22 cellular contexts compared by ENCODE assay signal in genomic region chr1:79364896-79365295, GRCh38.
DNase-seq lines count a peak whose midpoint lies in the region; ATAC-seq and TF ChIP-seq lines count a peak whose summit lies in the region.
"Had no signal": no experiment of that assay in that cellular context is flagged by ENCODE, and none has a peak within 500 bp of the region (broad histone marks: within the 10 kb centered on the region; RNA-seq: fewer than 3 reads in every experiment).

No MANE protein-coding gene starts in this region.

- H3K14ac ChIP-seq in mesenchymal stem cell (ENCODE audit: low read length in 2 of 2): no peak overlapping the region

- H3K23ac ChIP-seq in mesenchymal stem cell (ENCODE audit: low read length in 2 of 2): no peak overlapping the region

- peak overlapping the region; percentile 44 for H3K9ac ChIP-seq in mesenchymal stem cell (ENCODE audit: low read length)

- no peak overlapping the region for H3K4me3 Mint-ChIP-seq in HFFc6
- H3K4me3 Mint-ChIP-seq: CD8-positive, alpha-beta memory T cell had no signal

- 70% methylated on average over 1 of the region's 1 CpG for WGBS in mesenchymal stem cell

- H3K9me3 Mint-ChIP-seq in HFFc6: no peaks in the 10 kb centered on the region

- no peak for TF ChIP-seq CTCF in HFFc6 (IDR thresholded peaks at IDR 0.05)

- intact Hi-C loops in cardiac septum (cut with DNase I): no loop called here

- H3K27me3 ChIP-seq in mesenchymal stem cell (ENCODE audit: control insufficient read depth in 1 of 2, insufficient read depth in 1 of 2, low read length in 2 of 2): no peaks in the 10 kb centered on the region

- H3K4me1 Mint-ChIP-seq in HFFc6 (ENCODE audit: low read depth): peaks cover 17% of the 10 kb centered on the region
- H3K4me1 Mint-ChIP-seq: CD8-positive, alpha-beta memory T cell had no signal

- no peak overlapping the region for H2BK5ac ChIP-seq in mesenchymal stem cell (ENCODE audit: low read depth, low read length, poor library complexity, severe bottlenecking)

- H3K4ac ChIP-seq in mesenchymal stem cell (ENCODE audit: low read depth in 1 of 2, low read length in 2 of 2): no peak overlapping the region

- H3K27ac ChIP-seq in mesenchymal stem cell (ENCODE audit: low read length, poor library complexity, severe bottlenecking): no peak overlapping the region
- H3K27ac ChIP-seq: PC-9, RWPE1 had no signal

- H2BK15ac ChIP-seq in mesenchymal stem cell (ENCODE audit: low read depth, poor library complexity, severe bottlenecking): no peak overlapping the region

- no peaks in the 10 kb centered on the region for H3K79me1 ChIP-seq in mesenchymal stem cell (replicated peaks; ENCODE audit: low read length, poor library complexity, severe bottlenecking)

- H3K36me3 ChIP-seq in mesenchymal stem cell (ENCODE audit: control insufficient read depth in 1 of 2, insufficient read depth in 2 of 2, low read depth in 1 of 2, low read length in 2 of 2): no peaks in the 10 kb centered on the region
- H3K36me3 ChIP-seq: HAP-1 had no signal

- no peak overlapping the region for H3K4me3 ChIP-seq in mesenchymal stem cell (ENCODE audit: insufficient read depth in 1 of 2, low read depth in 1 of 2, low read length in 2 of 2)
- H3K4me3 ChIP-seq: HAP-1, K562, PC-9 had no signal

- no peak overlapping the region for H3K18ac ChIP-seq in mesenchymal stem cell (ENCODE audit: low read depth in 1 of 2, low read length in 2 of 2)

- no peak overlapping the region for H4K8ac ChIP-seq in mesenchymal stem cell (ENCODE audit: low read length)

- H3K4me1 ChIP-seq in mesenchymal stem cell (ENCODE audit: control insufficient read depth, insufficient read depth, low read depth, low read length): no peaks in the 10 kb centered on the region
- H3K4me1 ChIP-seq: HAP-1 had no signal

- H3K27me3 Mint-ChIP-seq in HFFc6 (ENCODE audit: insufficient read depth): no peaks in the 10 kb centered on the region
- H3K27me3 Mint-ChIP-seq: CD8-positive, alpha-beta memory T cell had no signal

- H4K91ac ChIP-seq in mesenchymal stem cell (ENCODE audit: low read length): no peak overlapping the region

- H2AK5ac ChIP-seq in mesenchymal stem cell (ENCODE audit: low read length, severe bottlenecking): no peak overlapping the region

- no peak overlapping the region for H3K4me2 ChIP-seq in mesenchymal stem cell (ENCODE audit: low read length, poor library complexity, severe bottlenecking)
- H3K4me2 ChIP-seq: PC-9 had no signal

- peak; percentile 57 for DNase-seq in AG20443 (ENCODE audit: low spot score)
- peak; percentile 28 for DNase-seq in HFFc6
- DNase-seq in astrocyte of the hippocampus (ENCODE audit: low read depth, low spot score): peak; percentile 8
- DNase-seq in mesenchymal stem cell: no peak
- no peak for DNase-seq in NCI-H2196 treated with DMSO at 0.1 percent for 48 hours (lab: John Stamatoyannopoulos, UW; ENCODE audit: unreplicated experiment)
- DNase-seq in cardiac septum (ENCODE audit: low spot score): no peak
- DNase-seq: C1 segment of cervical spinal cord; CD8-positive, alpha-beta memory T cell; DMS53; MV-4-11; NCI-H1417 treated with DMSO at 0.1 percent for 48 hours; NCI-H187 treated with DMSO at 0.1 percent for 48 hours; NCI-H345; NCI-H524 treated with DMSO at 0.1 percent for 48 hours; PC-9; SIG-M5 had no signal

- no peak overlapping the region for H2BK120ac ChIP-seq in mesenchymal stem cell (ENCODE audit: low read depth, low read length)

- no peak overlapping the region for H2AFZ ChIP-seq in mesenchymal stem cell (ENCODE audit: low read depth, low read length)
- H2AFZ ChIP-seq: PC-9 had no signal

- H3K9me3 ChIP-seq in mesenchymal stem cell (ENCODE audit: control insufficient read depth, low read length): no peaks in the 10 kb centered on the region
- H3K9me3 ChIP-seq: HAP-1 had no signal

- no peak overlapping the region for H3K27ac Mint-ChIP-seq in HFFc6
- H3K27ac Mint-ChIP-seq: CD8-positive, alpha-beta memory T cell had no signal

- H2BK12ac ChIP-seq in mesenchymal stem cell (ENCODE audit: low read length in 2 of 2): no peak overlapping the region

- ATAC-seq in GM21423 (IDR thresholded peaks at IDR 0.05; ENCODE audit: unreplicated experiment) (no peak), GM18858 (IDR thresholded peaks at IDR 0.05; ENCODE audit: unreplicated experiment) (no peak)
- ATAC-seq: K562, SK-N-SH treated with all-trans-retinoic acid at 6 μM for 48 hours had no signal

- H3K36me3 Mint-ChIP-seq in HFFc6 (ENCODE audit: low read depth): no peaks in the 10 kb centered on the region
- H3K36me3 Mint-ChIP-seq: CD8-positive, alpha-beta memory T cell had no signal

Comparison
In these comparisons a context has a peak if more than half of its experiments do, and no peak if none do; other contexts are left out.
1. DNase-seq: peak in AG20443 (single experiment), HFFc6 (single experiment) and astrocyte of the hippocampus (single experiment); none in mesenchymal stem cell (single experiment), NCI-H2196 treated with DMSO at 0.1 percent for 48 hours (single experiment) and cardiac septum (single experiment).